ENCODE assay signal across 21 cellular contexts in the genomic region with DNA sequence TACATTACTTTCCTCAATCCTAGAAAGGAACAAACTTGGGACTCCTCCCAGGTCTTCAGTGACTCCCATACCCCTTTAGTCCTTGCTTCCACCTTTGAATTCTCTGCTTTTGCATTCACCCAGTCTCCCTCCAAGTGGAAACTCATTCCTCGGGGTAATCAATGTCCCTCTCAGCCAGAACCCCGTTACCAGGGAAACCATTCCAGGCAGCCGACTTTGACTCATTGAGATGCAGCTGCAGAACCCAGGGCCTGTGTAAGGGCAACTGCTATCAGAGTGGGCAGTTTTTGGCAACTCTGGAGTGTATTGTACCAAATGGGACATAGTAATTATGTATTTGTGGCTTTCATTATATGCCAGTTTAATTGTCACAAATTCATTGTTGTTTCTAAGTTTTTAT.
DNase-seq lines count a peak whose midpoint lies in the region; ATAC-seq and TF ChIP-seq lines count a peak whose summit lies in the region.
"Had no signal": no experiment of that assay in that cellular context is flagged by ENCODE, and none has a peak within 500 bp of the region (broad histone marks: within the 10 kb centered on the region; RNA-seq: fewer than 3 reads in every experiment).

No MANE protein-coding gene starts in this region.

- ATAC-seq in GM19467 (IDR thresholded peaks at IDR 0.05; ENCODE audit: unreplicated experiment) (no peak), gastroesophageal sphincter (no peak)
- ATAC-seq: activated CD4-positive, alpha-beta T cell treated with anti-CD3 and anti-CD28 coated beads for 36 hours; activated T-cell treated with anti-CD3 and anti-CD28 coated beads, Interleukin-2, amount 50 U/mL, for 72 hours; foreskin keratinocyte; naive thymus-derived CD4-positive, alpha-beta T cell; stimulated activated memory B cell treated with anti-CD40 and anti-IgM and Interleukin-4, amounts not matched to agents 10 μg/mL and 1 μg/mL and 100 μg/mL, for 72 hours; T-cell had no signal

- no peaks in the 10 kb centered on the region for H3K4me1 ChIP-seq in gastroesophageal sphincter
- H3K4me1 ChIP-seq: ascending aorta, foreskin keratinocyte, Peyer's patch had no signal

- DNase-seq in NCI-H1092 treated with DMSO at 0.1 percent for 48 hours (lab: John Stamatoyannopoulos, UW) (peak; percentile 67), anterior cingulate cortex (lab: John Stamatoyannopoulos, UW) (peak in 40 of 58 donors; percentile 1 to 58 (median 17)), iPS-NIHi11 (ENCODE audit: low spot score) (peak; percentile 16), pons (ENCODE audit: low spot score) (peak; percentile 24), NCI-H446 (lab: John Stamatoyannopoulos, UW) (no peak)
- DNase-seq: activated CD4-positive, alpha-beta T cell treated with anti-CD3 and anti-CD28 coated beads for 36 hours; activated naive CD4-positive, alpha-beta T cell treated with anti-CD3 and anti-CD28 coated beads, Interleukin-2, amount 50 U/mL, for 16 hours; activated T-cell treated with anti-CD3 and anti-CD28 coated beads, Interleukin-2, amount 50 U/mL, for 72 hours; DMS 273 treated with DMSO at 0.1 percent for 48 hours; foreskin keratinocyte; GDM1; mesenchymal stem cell; naive thymus-derived CD4-positive, alpha-beta T cell; NCI-H187; Peyer's patch; T-cell had no signal

- TF ChIP-seq CTCF in gastroesophageal sphincter (IDR thresholded peaks at IDR 0.05): no peak

- H3K9me3 ChIP-seq in gastroesophageal sphincter: no peaks in the 10 kb centered on the region
- H3K9me3 ChIP-seq: ascending aorta, Peyer's patch had no signal

- peaks cover 5% of the 10 kb centered on the region for H3K27me3 ChIP-seq in gastroesophageal sphincter
- H3K27me3 ChIP-seq: ascending aorta, foreskin keratinocyte, Peyer's patch had no signal

- TF ChIP-seq EP300 in gastroesophageal sphincter (IDR thresholded peaks at IDR 0.05): no peak

- no peak overlapping the region for H3K27ac ChIP-seq in gastroesophageal sphincter
- H3K27ac ChIP-seq: ascending aorta, epithelial cell of prostate, foreskin keratinocyte, Peyer's patch had no signal

- H3K36me3 ChIP-seq in gastroesophageal sphincter: no peaks in the 10 kb centered on the region
- H3K36me3 ChIP-seq: ascending aorta, Peyer's patch had no signal

- WGBS in gastroesophageal sphincter (ENCODE audit: low coverage in 1 of 2), 2 donors: 26 to 40% methylated on average over 2 to 3 of the region's 3 CpGs

- H3K4me3 ChIP-seq in gastroesophageal sphincter: no peak overlapping the region
- H3K4me3 ChIP-seq: ascending aorta, Peyer's patch had no signal

- TF ChIP-seq POLR2A in gastroesophageal sphincter (IDR thresholded peaks at IDR 0.05): no peak

Comparison
In these comparisons a context has a peak if more than half of its experiments do, and no peak if none do; other contexts are left out.
1. DNase-seq: peak in NCI-H1092 treated with DMSO at 0.1 percent for 48 hours (single experiment), anterior cingulate cortex (40 of 58), iPS-NIHi11 (single experiment) and pons (single experiment); none in NCI-H446 (0 of 2).